23 cellular contexts compared by ENCODE assay signal in the genomic region with DNA sequence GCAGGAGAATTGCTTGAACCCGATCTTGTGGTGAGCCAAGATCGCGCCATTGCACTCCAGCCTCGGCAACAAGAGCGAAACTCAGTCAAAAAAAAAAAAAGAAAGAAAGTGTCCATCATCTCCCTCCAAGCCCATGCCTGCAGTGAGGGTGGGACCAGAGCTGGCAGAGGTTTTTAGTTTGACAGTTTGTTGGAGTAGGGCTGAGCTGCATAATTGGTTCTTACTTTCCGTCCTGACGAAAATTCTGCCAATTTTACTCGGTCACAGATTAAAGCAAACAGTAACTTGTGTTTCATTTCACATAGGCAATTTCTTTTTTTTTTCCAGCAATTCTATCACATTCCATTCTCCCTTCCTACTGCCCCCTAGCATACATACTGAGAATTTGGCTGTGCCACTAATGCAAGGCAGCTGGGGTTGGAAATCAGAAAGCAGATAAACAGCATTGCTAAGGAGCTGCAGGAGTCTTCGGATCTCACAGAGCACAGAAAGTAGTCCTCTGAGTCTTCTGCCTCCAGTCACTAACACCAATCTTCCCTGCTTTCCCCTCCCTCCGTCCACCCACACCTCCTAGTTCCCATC.
DNase-seq lines count a peak whose midpoint lies in the region; ATAC-seq and TF ChIP-seq lines count a peak whose summit lies in the region.
"Had no signal": no experiment of that assay in that cellular context is flagged by ENCODE, and none has a peak within 500 bp of the region (broad histone marks: within the 10 kb centered on the region; RNA-seq: fewer than 3 reads in every experiment).

No MANE protein-coding gene starts in this region.

- peak overlapping the region; percentile 28; the same call in 1 of the 2 replicates for H2AFZ ChIP-seq in GM23338

- H3K27me3 Mint-ChIP-seq in GM23338 (ENCODE audit: insufficient read depth, low read depth, poor library complexity): peaks cover 2% of the 10 kb centered on the region
- H3K27me3 Mint-ChIP-seq: activated naive CD8-positive, alpha-beta T cell treated with anti-CD3 and anti-CD28 coated beads, Interleukin-2, amount 50 U/mL, for 24 hours; activated T-cell treated with anti-CD3 and anti-CD28 coated beads, Interleukin-2, amount 50 U/mL, for 24 hours; dendritic cell treated with granulocyte-macrophage colony-stimulating factor and Interleukin-4, amounts not matched to agents 40 ng/mL and 50 ng/mL, for 4 days had no signal

- no peaks in the 10 kb centered on the region for H3K27me3 ChIP-seq in GM23338 (ENCODE audit: insufficient read depth)
- no peaks in the 10 kb centered on the region for H3K27me3 ChIP-seq in thoracic aorta (replicated peaks; ENCODE audit: insufficient read depth)
- H3K27me3 ChIP-seq in MG63: no peaks in the 10 kb centered on the region
- H3K27me3 ChIP-seq: breast epithelium, gastroesophageal sphincter, sigmoid colon had no signal

- 0 out of 2 replicates have a peak overlapping the region, but pooled peaks have one; percentile 20 for H3K27ac Mint-ChIP-seq in GM23338
- H3K27ac Mint-ChIP-seq: activated naive CD8-positive, alpha-beta T cell treated with anti-CD3 and anti-CD28 coated beads, Interleukin-2, amount 50 U/mL, for 24 hours; activated T-cell treated with anti-CD3 and anti-CD28 coated beads, Interleukin-2, amount 50 U/mL, for 24 hours; CD8-positive, alpha-beta T cell; dendritic cell treated with granulocyte-macrophage colony-stimulating factor and Interleukin-4, amounts not matched to agents 40 ng/mL and 50 ng/mL, for 4 days; nephron had no signal

- H3K4me3 ChIP-seq in GM23338 (no peak overlapping the region), astrocyte of the cerebellum (ENCODE audit: low read depth, low read length) (no peak overlapping the region), fibroblast of mammary gland (ENCODE audit: control insufficient read depth, low read depth, low read length) (no peak overlapping the region), thoracic aorta (peak overlapping the region; percentile 9), MG63 (no peak overlapping the region)
- H3K4me3 ChIP-seq: breast epithelium, gastroesophageal sphincter, sigmoid colon had no signal

- H3K36me3 ChIP-seq in GM23338 (ENCODE audit: insufficient read depth): no peaks in the 10 kb centered on the region
- no peaks in the 10 kb centered on the region for H3K36me3 ChIP-seq in thoracic aorta
- H3K36me3 ChIP-seq in MG63: no peaks in the 10 kb centered on the region
- H3K36me3 ChIP-seq: breast epithelium, gastroesophageal sphincter, sigmoid colon had no signal

- in situ Hi-C loops in astrocyte of the cerebellum (cut with HindIII; ENCODE audit: low sequenced_read_pairs): no loop called here

- TF ChIP-seq CTCF in GM23338 (conservative IDR thresholded peaks at IDR 0.05; ENCODE audit: low read depth in 2 of 2) (peak; percentile 35 to 45), astrocyte of the cerebellum (IDR thresholded peaks at IDR 0.05; ENCODE audit: low read depth, low read length, missing control alignments) (peak; percentile 33), fibroblast of mammary gland (conservative IDR thresholded peaks at IDR 0.05; ENCODE audit: control insufficient read depth, insufficient read depth, low read depth, low read length) (peak; percentile 10), thoracic aorta (IDR thresholded peaks at IDR 0.05) (no peak)

- no peaks in the 10 kb centered on the region for H3K79me2 ChIP-seq in GM23338 (replicated peaks; ENCODE audit: insufficient read depth)

- H3K9me3 ChIP-seq in thoracic aorta: peaks cover 4% of the 10 kb centered on the region
- no peaks in the 10 kb centered on the region for H3K9me3 ChIP-seq in MG63
- H3K9me3 ChIP-seq: breast epithelium had no signal

- H3K27ac ChIP-seq in GM23338 (ENCODE audit: low read depth) (no peak overlapping the region), thoracic aorta (no peak overlapping the region)
- H3K27ac ChIP-seq: breast epithelium, gastroesophageal sphincter, sigmoid colon had no signal

- no peaks in the 10 kb centered on the region; the same call in 2 of the 3 replicates for H3K4me1 Mint-ChIP-seq in GM23338
- H3K4me1 Mint-ChIP-seq: activated naive CD8-positive, alpha-beta T cell treated with anti-CD3 and anti-CD28 coated beads, Interleukin-2, amount 50 U/mL, for 24 hours had no signal

- no peaks in the 10 kb centered on the region; the same call in 2 of the 3 replicates for H3K9me3 Mint-ChIP-seq in GM23338
- H3K9me3 Mint-ChIP-seq: activated naive CD8-positive, alpha-beta T cell treated with anti-CD3 and anti-CD28 coated beads, Interleukin-2, amount 50 U/mL, for 24 hours had no signal

- H3K36me3 Mint-ChIP-seq in GM23338 (ENCODE audit: low read depth): no peaks in the 10 kb centered on the region
- H3K36me3 Mint-ChIP-seq: CD8-positive, alpha-beta T cell had no signal

- ATAC-seq in GM23338 (peak; percentile 49; the same call in 2 of the 3 replicates), thoracic aorta (ENCODE audit: insufficient number of reproducible peaks, low FRiP score, low read depth) (peak; percentile 27)
- ATAC-seq: activated naive CD8-positive, alpha-beta T cell treated with anti-CD3 and anti-CD28 coated beads, Interleukin-2, amount 50 U/mL, for 24 hours; CD8-positive, alpha-beta T cell; gastroesophageal sphincter; stimulated activated naive CD8-positive, alpha-beta T cell treated with anti-CD3 and anti-CD28 coated beads, Interleukin-15, Interleukin-2, amounts not matched to agents 100 U/mL and 50 U/mL, for 24 hours had no signal

- no peak overlapping the region for H3K4me3 Mint-ChIP-seq in GM23338
- H3K4me3 Mint-ChIP-seq: activated naive CD8-positive, alpha-beta T cell treated with anti-CD3 and anti-CD28 coated beads, Interleukin-2, amount 50 U/mL, for 24 hours; activated T-cell treated with anti-CD3 and anti-CD28 coated beads, Interleukin-2, amount 50 U/mL, for 24 hours; CD8-positive, alpha-beta T cell; dendritic cell treated with granulocyte-macrophage colony-stimulating factor and Interleukin-4, amounts not matched to agents 40 ng/mL and 50 ng/mL, for 4 days; nephron had no signal

- DNase-seq in GM23338 (ENCODE audit: low spot score) (peak; percentile 24), astrocyte of the cerebellum (ENCODE audit: low read depth) (no peak), fibroblast of mammary gland (ENCODE audit: low read depth) (peak; percentile 10), thoracic aorta (ENCODE audit: low spot score) (no peak), DMS79 treated with DMSO at 0.1 percent for 48 hours (lab: John Stamatoyannopoulos, UW) (no peak), MG63 (no peak)
- no peak for DNase-seq in activated CD8-positive, alpha-beta memory T cell treated with anti-CD3 and anti-CD28 coated beads, Interleukin-2, amount 50 U/mL, for 4 hours
- DNase-seq: activated CD8-positive, alpha-beta memory T cell treated with anti-CD3 and anti-CD28 coated beads for 24 hours; activated gamma-delta T cell treated with Interleukin-2 at 50 U/mL for 16 hours; activated naive CD8-positive, alpha-beta T cell treated with anti-CD3 and anti-CD28 coated beads, Interleukin-2, amount 50 U/mL, for 24 hours; activated T-cell treated with anti-CD3 and anti-CD28 coated beads, Interleukin-2, amount 50 U/mL, for 24 hours; CD8-positive, alpha-beta T cell; DMS 273 treated with DMSO at 0.1 percent for 48 hours; NCI-H1417; NCI-H2107; NCI-H510A treated with DMSO at 0.1 percent for 48 hours; sigmoid colon; stimulated activated naive CD8-positive, alpha-beta T cell treated with anti-CD3 and anti-CD28 coated beads, Interleukin-15, Interleukin-2, amounts not matched to agents 100 U/mL and 50 U/mL, for 24 hours; T-helper 1 cell had no signal

- 0 out of 2 replicates have a peak, but pooled peaks cover 2% of the 10 kb centered on the region for H3K9me2 ChIP-seq in GM23338 (ENCODE audit: insufficient read depth)

- no peaks in the 10 kb centered on the region for H3F3A ChIP-seq in GM23338 (replicated peaks; ENCODE audit: low read depth)

- H4K20me1 ChIP-seq in GM23338 (replicated peaks; ENCODE audit: insufficient read depth): no peaks in the 10 kb centered on the region

- no peak overlapping the region for H3K4me2 ChIP-seq in GM23338

- H3K4me1 ChIP-seq in GM23338 (ENCODE audit: insufficient read depth) (no peaks in the 10 kb centered on the region), thoracic aorta (ENCODE audit: control insufficient read depth in 1 of 2, low read depth in 2 of 2) (peaks cover 4 to 21% of the 10 kb centered on the region in 2 donors)
- H3K4me1 ChIP-seq: breast epithelium had no signal

TF ChIP-seq in GM23338, 12 proteins besides CTCF, POLR2A, EP300 and RAD21 (continues in another document):
- TF ChIP-seq ZNF114 (CRISPR knock-in tag; IDR thresholded peaks at IDR 0.05) (no peak), NANOG (IDR thresholded peaks at IDR 0.05; ENCODE audit: borderline replicate concordance) (no peak)
- TF ChIP-seq, protein P1, sequence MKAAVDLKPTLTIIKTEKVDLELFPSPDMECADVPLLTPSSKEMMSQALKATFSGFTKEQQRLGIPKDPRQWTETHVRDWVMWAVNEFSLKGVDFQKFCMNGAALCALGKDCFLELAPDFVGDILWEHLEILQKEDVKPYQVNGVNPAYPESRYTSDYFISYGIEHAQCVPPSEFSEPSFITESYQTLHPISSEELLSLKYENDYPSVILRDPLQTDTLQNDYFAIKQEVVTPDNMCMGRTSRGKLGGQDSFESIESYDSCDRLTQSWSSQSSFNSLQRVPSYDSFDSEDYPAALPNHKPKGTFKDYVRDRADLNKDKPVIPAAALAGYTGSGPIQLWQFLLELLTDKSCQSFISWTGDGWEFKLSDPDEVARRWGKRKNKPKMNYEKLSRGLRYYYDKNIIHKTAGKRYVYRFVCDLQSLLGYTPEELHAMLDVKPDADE (IDR thresholded peaks at IDR 0.05): no peak

Comparison
In these comparisons a context has a peak if more than half of its experiments do, and no peak if none do; other contexts are left out.
1. DNase-seq: peak in GM23338 (single experiment) and fibroblast of mammary gland (single experiment); none in astrocyte of the cerebellum (single experiment), thoracic aorta (single experiment), DMS79 treated with DMSO at 0.1 percent for 48 hours (single experiment), activated CD8-positive, alpha-beta memory T cell treated with anti-CD3 and anti-CD28 coated beads, Interleukin-2, amount 50 U/mL, for 4 hours (single experiment) and MG63 (single experiment).